Comparison of ENCODE assay signal across 8 cellular contexts in the genomic region with DNA sequence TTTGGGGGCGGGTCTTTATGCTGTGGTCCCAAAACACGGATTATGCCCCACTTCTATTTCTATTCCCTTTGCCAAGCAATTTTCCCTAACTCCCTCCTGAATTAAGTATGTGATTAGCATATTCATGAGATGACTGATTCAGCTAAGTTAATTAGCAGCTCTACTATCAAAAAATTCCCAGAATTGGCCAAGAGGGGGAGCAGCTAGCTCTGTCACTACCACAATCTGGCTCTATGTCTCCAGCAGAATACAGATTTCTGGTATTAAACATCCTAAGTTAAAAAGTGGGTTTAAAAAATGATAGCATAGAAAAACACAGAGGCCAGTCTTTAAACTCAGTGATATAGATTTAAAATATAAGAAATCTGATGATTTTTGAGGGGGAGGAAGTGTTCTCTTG.
DNase-seq lines count a peak whose midpoint lies in the region; TF ChIP-seq lines count a peak whose summit lies in the region.

No MANE protein-coding gene starts in this region.

- H3K27me3 Mint-ChIP-seq in T-helper 2 cell treated with Interferon-gamma antibody and Interleukin-4, amounts not matched to agents 5 μg/mL and 100 μg/mL, for 36 hours (ENCODE audit: low read depth): no peaks in the 10 kb centered on the region

- no peak overlapping the region for H4K5ac ChIP-seq in mesendoderm (ENCODE audit: low read length)

- H3K27me3 ChIP-seq in brain microvascular endothelial cell (replicated peaks): no peaks in the 10 kb centered on the region
- no peaks in the 10 kb centered on the region for H3K27me3 ChIP-seq in mesendoderm (ENCODE audit: insufficient read depth, low read length, poor library complexity)

- H3K27ac ChIP-seq in brain microvascular endothelial cell: no peak overlapping the region
- H3K27ac ChIP-seq in mesendoderm (ENCODE audit: low read depth, low read length): no peak overlapping the region

- H3K9me3 Mint-ChIP-seq in T-helper 2 cell treated with Interferon-gamma antibody and Interleukin-4, amounts not matched to agents 5 μg/mL and 100 μg/mL, for 36 hours: no peaks in the 10 kb centered on the region

- peak; percentile 7 for DNase-seq in SIG-M5 treated with dmso at 0.1 percent for 504 hours (lab: John Stamatoyannopoulos, UW; ENCODE audit: unreplicated experiment)
- no peak for DNase-seq in SIG-M5 (lab: John Stamatoyannopoulos, UW)
- DNase-seq in NB4 (ENCODE audit: low read depth): peak; percentile 13
- peak; percentile 5 for DNase-seq in brain microvascular endothelial cell
- peak; percentile 61 for DNase-seq in mesendoderm
- no peak for DNase-seq in T-helper 2 cell treated with Interferon-gamma antibody and Interleukin-4, amounts not matched to agents 5 μg/mL and 100 μg/mL, for 36 hours (ENCODE audit: low spot score)
- no peak for DNase-seq in T-helper 1 cell
- no peak for DNase-seq in GM19238 (ENCODE audit: insufficient read length, low spot score)

- no peaks in the 10 kb centered on the region for H3K36me3 ChIP-seq in brain microvascular endothelial cell (replicated peaks)
- no peaks in the 10 kb centered on the region for H3K36me3 ChIP-seq in mesendoderm (ENCODE audit: control insufficient read depth, insufficient read depth, low read length)

- H3K9ac ChIP-seq in mesendoderm (ENCODE audit: low read length): no peak overlapping the region

- H2BK5ac ChIP-seq in mesendoderm (ENCODE audit: low read length): no peak overlapping the region

- H4K8ac ChIP-seq in mesendoderm (ENCODE audit: low read depth, low read length): no peak overlapping the region

- TF ChIP-seq POLR2A in NB4 (IDR thresholded peaks at IDR 0.05; ENCODE audit: extremely low read depth, insufficient read length): no peak

- no peak overlapping the region for H2BK15ac ChIP-seq in mesendoderm (replicated peaks; ENCODE audit: low read depth)

- peaks cover 22% of the 10 kb centered on the region for H3K79me2 ChIP-seq in mesendoderm (ENCODE audit: control insufficient read depth, insufficient read depth, low read length)

- no peak overlapping the region for H3K4ac ChIP-seq in mesendoderm (ENCODE audit: low read depth, low read length)

- H2BK120ac ChIP-seq in mesendoderm (ENCODE audit: low read depth, low read length): no peak overlapping the region

- H3K4me2 ChIP-seq in mesendoderm (ENCODE audit: low read length): no peak overlapping the region

- H3K36me3 Mint-ChIP-seq in T-helper 2 cell treated with Interferon-gamma antibody and Interleukin-4, amounts not matched to agents 5 μg/mL and 100 μg/mL, for 36 hours (ENCODE audit: low read depth): no peaks in the 10 kb centered on the region

- H3K4me3 Mint-ChIP-seq in T-helper 2 cell treated with Interferon-gamma antibody and Interleukin-4, amounts not matched to agents 5 μg/mL and 100 μg/mL, for 36 hours: no peak overlapping the region

- H3K56ac ChIP-seq in mesendoderm (ENCODE audit: low read length): no peak overlapping the region

- in situ Hi-C loops in brain microvascular endothelial cell (cut with HindIII; ENCODE audit: low pct_ligation_motif_present, low sequenced_read_pairs): no loop called here

- no peak overlapping the region for H3K23ac ChIP-seq in mesendoderm (ENCODE audit: low read length)

- WGBS in mesendoderm (ENCODE audit: extremely low coverage, insufficient coverage, low lambda C conversion rate): no CpG with 5 or more reads among the region's 2 CpGs

- H3K4me1 ChIP-seq in mesendoderm (ENCODE audit: control insufficient read depth, low read depth, low read length): no peaks in the 10 kb centered on the region

- no peaks in the 10 kb centered on the region for H3K79me1 ChIP-seq in mesendoderm (ENCODE audit: low read length)

- no peak overlapping the region for H3K27ac Mint-ChIP-seq in T-helper 2 cell treated with Interferon-gamma antibody and Interleukin-4, amounts not matched to agents 5 μg/mL and 100 μg/mL, for 36 hours

- H3K4me1 Mint-ChIP-seq in T-helper 2 cell treated with Interferon-gamma antibody and Interleukin-4, amounts not matched to agents 5 μg/mL and 100 μg/mL, for 36 hours (ENCODE audit: low read depth): no peaks in the 10 kb centered on the region

- TF ChIP-seq CTCF in NB4 (IDR thresholded peaks at IDR 0.05; ENCODE audit: low read depth, low read length) (peak; percentile 43), brain microvascular endothelial cell (IDR thresholded peaks at IDR 0.05; ENCODE audit: low read depth, low read length, missing control alignments) (peak; percentile 67)

- no peak overlapping the region for H3K4me3 ChIP-seq in NB4 (ENCODE audit: low read depth, low read length)
- H3K4me3 ChIP-seq in brain microvascular endothelial cell (ENCODE audit: low read depth, low read length): no peak overlapping the region
- no peak overlapping the region for H3K4me3 ChIP-seq in mesendoderm (ENCODE audit: low read length)

- H2AK5ac ChIP-seq in mesendoderm (ENCODE audit: low read length): no peak overlapping the region

- no peak overlapping the region for H3K18ac ChIP-seq in mesendoderm (ENCODE audit: low read length)

Comparison
In these comparisons a context has a peak if more than half of its experiments do, and no peak if none do; other contexts are left out.
1. DNase-seq: peak in SIG-M5 treated with dmso at 0.1 percent for 504 hours (single experiment), NB4 (single experiment), brain microvascular endothelial cell (single experiment) and mesendoderm (single experiment); none in SIG-M5 (single experiment), T-helper 2 cell treated with Interferon-gamma antibody and Interleukin-4, amounts not matched to agents 5 μg/mL and 100 μg/mL, for 36 hours (single experiment), T-helper 1 cell (0 of 5) and GM19238 (single experiment).